Comparison of ENCODE assay signal across 10 cellular contexts in genomic region chr1:223720987-223721591, GRCh38. TPM values are rescaled to one million over a fixed set of nuclear protein-coding genes. Genes with fewer than 3 reads are reported as not detected.
DNase-seq lines count a peak whose midpoint lies in the region; ATAC-seq and TF ChIP-seq lines count a peak whose summit lies in the region.
"Had no signal": no experiment of that assay in that cellular context is flagged by ENCODE, and none has a peak within 500 bp of the region (broad histone marks: within the 10 kb centered on the region; RNA-seq: fewer than 3 reads in every experiment).

No MANE protein-coding gene starts in this region.

- no peak overlapping the region for H3K27ac ChIP-seq in CD8-positive, alpha-beta memory T cell (ENCODE audit: low read depth, low read length)
- peak overlapping the region; percentile 72 for H3K27ac ChIP-seq in RWPE1
- peak overlapping the region; percentile 72 to 98 (median 76) for H3K27ac ChIP-seq in esophagus muscularis mucosa (replicated peaks in 1 of 4)
- no peak overlapping the region for H3K27ac ChIP-seq in trophoblast cell (ENCODE audit: low read depth, low read length)
- H3K27ac ChIP-seq in Karpas-422 (ENCODE audit: low read length): no peak overlapping the region

- no peak overlapping the region for H2BK120ac ChIP-seq in trophoblast cell (ENCODE audit: insufficient read depth, low read length, poor library complexity)

- no peak overlapping the region for H2BK5ac ChIP-seq in trophoblast cell (ENCODE audit: low read depth, low read length, poor library complexity)

- POLR2A ChIA-PET in CD8-positive, alpha-beta memory T cell (lab: Charles Lee): interaction anchor here (1.3 kb wide), 1 partner anchor 9 kb away, joined by 5 read pairs; no protein-coding TSS in a partner anchor
- POLR2A ChIA-PET in RWPE1 (lab: Yijun Ruan, JAX; ENCODE audit: low non-redundant PET): no interaction called here

- no peak overlapping the region for H2AFZ ChIP-seq in trophoblast cell (ENCODE audit: insufficient read depth, low read length, poor library complexity)
- H2AFZ ChIP-seq in Karpas-422 (ENCODE audit: low read length): no peak overlapping the region

- no peak overlapping the region for H3K23ac ChIP-seq in trophoblast cell (ENCODE audit: low read length)

- no peak overlapping the region for H3K4me3 ChIP-seq in CD8-positive, alpha-beta memory T cell (ENCODE audit: low read length)
- H3K4me3 ChIP-seq in esophagus muscularis mucosa (no peak overlapping the region), trophoblast cell (ENCODE audit: low read depth, low read length) (no peak overlapping the region), Karpas-422 (ENCODE audit: low read length) (no peak overlapping the region)

- peaks cover 15 to 80% (median 26%) of the 10 kb centered on the region in 3 donors for H3K36me3 Mint-ChIP-seq in CD8-positive, alpha-beta memory T cell

- H3K27me3 ChIP-seq in CD8-positive, alpha-beta memory T cell (ENCODE audit: insufficient read depth, low read length, poor library complexity, severe bottlenecking): no peaks in the 10 kb centered on the region
- H3K27me3 ChIP-seq in esophagus muscularis mucosa: no peaks in the 10 kb centered on the region
- H3K27me3 ChIP-seq in trophoblast cell (ENCODE audit: insufficient read depth, low read length): no peaks in the 10 kb centered on the region
- no peaks in the 10 kb centered on the region for H3K27me3 ChIP-seq in Karpas-422 (ENCODE audit: low read length)

- H3K9me3 ChIP-seq in CD8-positive, alpha-beta memory T cell (ENCODE audit: low read length): no peaks in the 10 kb centered on the region
- H3K9me3 ChIP-seq in esophagus muscularis mucosa (no peaks in the 10 kb centered on the region), trophoblast cell (ENCODE audit: insufficient read depth, low read depth, low read length) (no peaks in the 10 kb centered on the region), Karpas-422 (ENCODE audit: low read length) (no peaks in the 10 kb centered on the region)

- H2AK5ac ChIP-seq in trophoblast cell (ENCODE audit: low read length): no peak overlapping the region

- H4K8ac ChIP-seq in trophoblast cell (ENCODE audit: low read depth, low read length): no peak overlapping the region

- CTCF ChIA-PET in CD8-positive, alpha-beta memory T cell (lab: Charles Lee): interaction anchor here (1.2 to 6.5 kb wide), 2 partner anchors 9 to 28 kb away, joined by 5 to 94 read pairs; partner anchors contain the start of gene CAPN2
- CTCF ChIA-PET in RWPE1 (lab: Yijun Ruan, JAX): interaction anchor here (0.5 kb wide), 1 partner anchor 110 kb away, joined by 3 read pairs; no protein-coding TSS in a partner anchor

- peak overlapping the region; percentile 67 for H3K18ac ChIP-seq in trophoblast cell (ENCODE audit: low read length)

- peak overlapping the region; percentile 48 for H3K4ac ChIP-seq in trophoblast cell (ENCODE audit: low read depth, low read length)

- H3K79me1 ChIP-seq in trophoblast cell (ENCODE audit: low read length): peaks cover 20% of the 10 kb centered on the region

- H3K9me3 Mint-ChIP-seq in CD8-positive, alpha-beta memory T cell: no peaks in the 10 kb centered on the region

- no peak for ATAC-seq in HG02678 (IDR thresholded peaks at IDR 0.05; ENCODE audit: unreplicated experiment)

- H2BK12ac ChIP-seq in trophoblast cell (ENCODE audit: low read length): peak overlapping the region; percentile 35

- TF ChIP-seq POLR2A in esophagus muscularis mucosa (IDR thresholded peaks at IDR 0.05; ENCODE audit: low read depth): no peak

- H3K36me3 ChIP-seq in CD8-positive, alpha-beta memory T cell (ENCODE audit: insufficient read depth, low read length): peaks cover 49% of the 10 kb centered on the region
- H3K36me3 ChIP-seq in esophagus muscularis mucosa (peaks cover 0 to 83% (median 63%) of the 10 kb centered on the region in 4 donors), trophoblast cell (ENCODE audit: control insufficient read depth in 1 of 2, insufficient read depth in 2 of 2, low read length in 2 of 2) (peaks cover 46 to 63% of the 10 kb centered on the region in 2 experiments), Karpas-422 (ENCODE audit: insufficient read depth, low read length) (no peaks in the 10 kb centered on the region)

- H3K9me2 ChIP-seq in Karpas-422 (replicated peaks; ENCODE audit: insufficient read depth, low read length): no peaks in the 10 kb centered on the region

- peaks cover 75 to 95% (median 89%) of the 10 kb centered on the region in 3 donors for H3K4me1 Mint-ChIP-seq in CD8-positive, alpha-beta memory T cell

- no peaks in the 10 kb centered on the region for H3K27me3 Mint-ChIP-seq in CD8-positive, alpha-beta memory T cell

- H3K4me2 ChIP-seq in trophoblast cell (ENCODE audit: low read length): no peak overlapping the region
- H3K4me2 ChIP-seq in Karpas-422 (ENCODE audit: low read depth, low read length, poor library complexity, severe bottlenecking): no peak overlapping the region

- H3K4me1 ChIP-seq in CD8-positive, alpha-beta memory T cell (ENCODE audit: insufficient read depth, low read length): peaks cover 66% of the 10 kb centered on the region
- H3K4me1 ChIP-seq in esophagus muscularis mucosa (peaks cover 41 to 97% (median 92%) of the 10 kb centered on the region in 4 donors), trophoblast cell (ENCODE audit: control insufficient read depth in 1 of 2, insufficient read depth in 2 of 2, low read length in 2 of 2) (peaks cover 45 to 55% of the 10 kb centered on the region in 2 experiments), Karpas-422 (ENCODE audit: low read length) (no peaks in the 10 kb centered on the region)

- H4K91ac ChIP-seq in trophoblast cell (ENCODE audit: low read depth, low read length): no peak overlapping the region

- TF ChIP-seq EP300 in esophagus muscularis mucosa (IDR thresholded peaks at IDR 0.05): no peak

- TF ChIP-seq CTCF in RWPE1 (conservative IDR thresholded peaks at IDR 0.05; ENCODE audit: low read depth) (no peak), esophagus muscularis mucosa (IDR thresholded peaks at IDR 0.05) (no peak)

- intact Hi-C loops in esophagus muscularis mucosa (cut with DNase I): no loop called here

- no peak overlapping the region for H3K9ac ChIP-seq in trophoblast cell (ENCODE audit: low read length)
- no peak overlapping the region for H3K9ac ChIP-seq in Karpas-422 (ENCODE audit: low read length)

- 60% methylated on average over 3 of the region's 4 CpGs for WGBS in esophagus muscularis mucosa
- WGBS in trophoblast cell (ENCODE audit: extremely low coverage, insufficient coverage, insufficient read length): no CpG with 5 or more reads among the region's 4 CpGs

- peak overlapping the region in 7 of 8 donors; percentile 77 to 90 (median 82) for H3K27ac Mint-ChIP-seq in CD8-positive, alpha-beta memory T cell

- H3K79me2 ChIP-seq in trophoblast cell (ENCODE audit: control insufficient read depth, insufficient read depth, low read length, poor library complexity) (peaks cover 11% of the 10 kb centered on the region), Karpas-422 (ENCODE audit: low read length) (no peaks in the 10 kb centered on the region)

- H3K4me3 Mint-ChIP-seq in CD8-positive, alpha-beta memory T cell: peak overlapping the region in 3 of 7 donors; percentile 2 to 32 (median 25)

- DNase-seq in CD8-positive, alpha-beta memory T cell: no peak
- DNase-seq in RWPE1 (ENCODE audit: low spot score): no peak
- DNase-seq in esophagus muscularis mucosa (ENCODE audit: extremely low spot score): no peak
- DNase-seq in trophoblast cell: peak; percentile 92 to 95
- DNase-seq in Karpas-422: no peak
- DNase-seq in 8988T: no peak
- DNase-seq in nucleus accumbens (lab: John Stamatoyannopoulos, UW): no peak
- DNase-seq: activated CD4-positive, alpha-beta T cell treated with anti-CD3 and anti-CD28 coated beads, Interleukin-2, amount 50 U/mL, for 1 hour; NCI-H345 had no signal

- no peaks in the 10 kb centered on the region for H4K20me1 ChIP-seq in Karpas-422 (ENCODE audit: insufficient read depth, low read depth, low read length)

- no peak overlapping the region for H3K14ac ChIP-seq in trophoblast cell (ENCODE audit: low read length)

- no peak overlapping the region for H4K12ac ChIP-seq in trophoblast cell (ENCODE audit: low read depth, low read length)

RNA-seq across cellular contexts. Expression of gene CAPN2, which starts 8.8 kb away (rescaled TPM):
- 10 to 100 TPM; 79.8 to 82.9 TPM for total RNA-seq in CD8-positive, alpha-beta memory T cell
- polyA plus RNA-seq in CD8-positive, alpha-beta memory T cell: 252 TPM
- total RNA-seq in esophagus muscularis mucosa: 100 to 1,000 TPM in 3 of 4 donors, 10 to 100 TPM in 1; 91.9 to 231 (median 161) TPM
- polyA plus RNA-seq in trophoblast cell (2013): 161 and 169 TPM in 2 replicates
- total RNA-seq in Karpas-422 (2014; rRNA removed; shearing (Covaris generic); ENCODE audit: low replicate concordance): not detected in 2 replicates

RNA-seq across cellular contexts. Expression of gene CAPN8, which starts 55.6 kb away (rescaled TPM):
- total RNA-seq in CD8-positive, alpha-beta memory T cell: not detected
- not detected for polyA plus RNA-seq in CD8-positive, alpha-beta memory T cell
- total RNA-seq in esophagus muscularis mucosa: 1 to 10 TPM in 1 of 4 donors, not detected in 3; 1.0 TPM
- polyA plus RNA-seq in trophoblast cell (2013): 0.04 and 0.08 TPM in 2 replicates
- total RNA-seq in Karpas-422 (2014; rRNA removed; shearing (Covaris generic); ENCODE audit: low replicate concordance): not detected in 2 replicates

Comparison
In these comparisons a context has a peak if more than half of its experiments do, and no peak if none do; other contexts are left out.
1. DNase-seq: peak in trophoblast cell (2 of 2); none in CD8-positive, alpha-beta memory T cell (0 of 5), RWPE1 (single experiment), esophagus muscularis mucosa (single experiment), Karpas-422 (single experiment), 8988T (single experiment) and nucleus accumbens (0 of 56).
2. H3K27ac ChIP-seq: peak in RWPE1 (single experiment) and esophagus muscularis mucosa (4 of 4); none in CD8-positive, alpha-beta memory T cell (single experiment), trophoblast cell (single experiment) and Karpas-422 (single experiment).
3. RNA of gene CAPN2, which starts 8.8 kb away (total RNA-seq): 91.9 to 231 TPM in esophagus muscularis mucosa and 79.8 to 82.9 TPM in CD8-positive, alpha-beta memory T cell; not detected in Karpas-422; every median in the first group is over 10 times any median in the second.